14 cellular contexts compared by ENCODE assay signal in the genomic region with DNA sequence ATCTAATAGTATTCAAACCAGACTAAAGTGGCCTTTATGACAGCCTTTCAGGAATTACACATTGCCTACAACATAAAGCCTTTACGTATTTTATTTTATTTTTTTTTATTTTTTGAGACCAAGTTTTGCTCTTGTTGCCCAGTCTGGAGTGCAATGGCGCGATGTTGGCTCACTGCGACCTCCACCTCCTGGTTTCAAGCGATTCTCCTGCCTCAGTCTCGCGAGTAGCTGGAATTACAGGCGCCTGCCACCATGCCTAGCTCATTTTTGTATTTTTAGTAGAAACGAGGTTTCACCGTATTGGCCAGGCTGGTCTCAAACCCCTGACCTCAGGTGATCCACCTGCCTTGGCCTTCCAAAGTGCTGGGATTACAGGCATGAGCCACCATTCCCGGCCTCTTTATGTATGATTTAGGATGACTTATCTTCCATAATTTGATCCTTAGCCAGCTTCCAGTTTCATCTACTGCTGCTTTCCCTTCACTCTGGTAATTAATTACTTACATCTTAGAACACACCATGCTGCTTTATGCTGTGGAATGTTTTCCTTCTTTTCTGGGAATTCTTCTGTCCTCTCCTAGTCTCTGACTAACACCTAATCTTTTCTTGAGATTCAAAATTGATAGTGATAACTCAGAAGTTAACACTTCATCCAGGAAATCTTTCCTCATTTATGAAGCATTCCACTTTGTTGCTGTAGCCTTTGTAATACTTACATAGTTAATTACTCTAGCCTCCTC. TPM values are rescaled to one million over a fixed set of nuclear protein-coding genes. Genes with fewer than 3 reads are reported as not detected.
DNase-seq lines count a peak whose midpoint lies in the region; ATAC-seq and TF ChIP-seq lines count a peak whose summit lies in the region.
"Had no signal": no experiment of that assay in that cellular context is flagged by ENCODE, and none has a peak within 500 bp of the region (broad histone marks: within the 10 kb centered on the region; RNA-seq: fewer than 3 reads in every experiment).

No MANE protein-coding gene starts in this region.

- H3K27ac ChIP-seq in IMR-90 (ENCODE audit: insufficient read depth, low read length) (no peak overlapping the region), neural cell (ENCODE audit: low read length) (no peak overlapping the region), RWPE1 (no peak overlapping the region)
- H3K27ac ChIP-seq: tibial artery had no signal

- H2AK5ac ChIP-seq in IMR-90 (ENCODE audit: low read depth, low read length): no peak overlapping the region

- TSS peak; percentile 12 for BruUV-seq in IMR-90 (replicated peaks; lab: Mats Ljungman, UMichigan)

- peaks cover 5% of the 10 kb centered on the region; the same call in 1 of the 2 replicates for H3K36me3 ChIP-seq in IMR-90 (ENCODE audit: control insufficient read depth, insufficient read depth, low read length)
- no peaks in the 10 kb centered on the region for H3K36me3 ChIP-seq in neural cell (ENCODE audit: insufficient read depth, low read length)

- no peak overlapping the region for H4K91ac ChIP-seq in IMR-90 (ENCODE audit: insufficient read depth, low read depth, low read length)

- H2BK20ac ChIP-seq in IMR-90 (ENCODE audit: low read depth, low read length): no peak overlapping the region

- H3K56ac ChIP-seq in IMR-90 (ENCODE audit: extremely low read depth, insufficient read depth, low read length): no peak overlapping the region

- no peak for TF ChIP-seq CTCF in IMR-90 (conservative IDR thresholded peaks at IDR 0.05; ENCODE audit: low read depth, low read length)
- TF ChIP-seq CTCF in neural cell (IDR thresholded peaks at IDR 0.05; ENCODE audit: poor library complexity, severe bottlenecking): no peak
- TF ChIP-seq CTCF in RWPE1 (conservative IDR thresholded peaks at IDR 0.05; ENCODE audit: low read depth): no peak

- no peak overlapping the region for H2BK15ac ChIP-seq in IMR-90 (ENCODE audit: low read depth, low read length)

- no peak overlapping the region for H4K5ac ChIP-seq in IMR-90 (ENCODE audit: low read depth, low read length)

- no peaks in the 10 kb centered on the region for H3F3A ChIP-seq in neural cell (ENCODE audit: insufficient read depth, low read length, poor library complexity, severe bottlenecking)

- H3K4ac ChIP-seq in IMR-90 (ENCODE audit: low read depth, low read length): no peak overlapping the region

- H2BK120ac ChIP-seq in IMR-90 (ENCODE audit: low read depth, low read length): no peak overlapping the region

- H3K9me2 ChIP-seq in neural cell (ENCODE audit: insufficient read depth, low read length): no peaks in the 10 kb centered on the region

- peaks cover 5 to 24% of the 10 kb centered on the region in 2 experiments; a peak in 3 of 4 replicates for H3K79me1 ChIP-seq in IMR-90 (ENCODE audit: low read depth in 1 of 2, low read length in 2 of 2)

- H3K18ac ChIP-seq in IMR-90 (ENCODE audit: low read depth, low read length): no peak overlapping the region

- POLR2A ChIA-PET in IMR-90 (lab: Charles Lee; ENCODE audit: unreplicated experiment): no interaction called here
- POLR2A ChIA-PET in RWPE1 (lab: Yijun Ruan, JAX; ENCODE audit: low non-redundant PET): no interaction called here

- no peak overlapping the region for H2AK9ac ChIP-seq in IMR-90 (replicated peaks; ENCODE audit: low read depth, low read length, poor library complexity)

- H3K79me2 ChIP-seq in neural cell (replicated peaks; ENCODE audit: insufficient read depth, low read length): peaks cover 43% of the 10 kb centered on the region

- no peak overlapping the region for H3K4me3 ChIP-seq in IMR-90 (ENCODE audit: insufficient read depth, low read depth, low read length)
- peak overlapping the region; percentile 77 for H3K4me3 ChIP-seq in neural cell (ENCODE audit: low read length)
- H3K4me3 ChIP-seq: esophagus muscularis mucosa had no signal

- H4K8ac ChIP-seq in IMR-90 (ENCODE audit: low read depth in 2 of 2, low read length in 2 of 2): no peak overlapping the region

- in situ Hi-C loops in IMR-90 (cut with MboI; ENCODE audit: low sequenced_read_pairs): no loop called here

- H4K20me1 ChIP-seq in IMR-90 (ENCODE audit: insufficient read depth, low read length) (peaks cover 20% of the 10 kb centered on the region), neural cell (ENCODE audit: insufficient read depth) (no peaks in the 10 kb centered on the region)

- TF ChIP-seq RAD21 in IMR-90 (IDR thresholded peaks at IDR 0.05; ENCODE audit: low read length) (no peak), neural cell (conservative IDR thresholded peaks at IDR 0.05) (no peak)

- no peak for TF ChIP-seq EP300 in neural cell (conservative IDR thresholded peaks at IDR 0.05; ENCODE audit: poor library complexity, severe bottlenecking)

- H3K9me3 ChIP-seq in IMR-90 (ENCODE audit: control insufficient read depth, insufficient read depth, low read length) (no peaks in the 10 kb centered on the region), neural cell (ENCODE audit: low read length) (no peaks in the 10 kb centered on the region)
- H3K9me3 ChIP-seq: esophagus muscularis mucosa, tibial artery had no signal

- no peaks in the 10 kb centered on the region for H3K9me3 Mint-ChIP-seq in T-helper 2 cell treated with Interferon-gamma antibody and Interleukin-4, amounts not matched to agents 5 μg/mL and 100 μg/mL, for 36 hours
- H3K9me3 Mint-ChIP-seq in activated naive CD8-positive, alpha-beta T cell treated with anti-CD3 and anti-CD28 coated beads, Interleukin-2, amount 50 U/mL, for 24 hours: no peaks in the 10 kb centered on the region

- TF ChIP-seq POLR2A in IMR-90 (IDR thresholded peaks at IDR 0.05; ENCODE audit: low read depth, low read length): no peak

- dilution Hi-C loops in IMR-90 (cut with HindIII; ENCODE audit: low sequenced_read_pairs, unreplicated experiment): no loop called here

- peaks cover 16% of the 10 kb centered on the region for H3K4me1 Mint-ChIP-seq in T-helper 2 cell treated with Interferon-gamma antibody and Interleukin-4, amounts not matched to agents 5 μg/mL and 100 μg/mL, for 36 hours (ENCODE audit: low read depth)
- peaks cover 32% of the 10 kb centered on the region for H3K4me1 Mint-ChIP-seq in activated naive CD8-positive, alpha-beta T cell treated with anti-CD3 and anti-CD28 coated beads, Interleukin-2, amount 50 U/mL, for 24 hours

- H3K27ac Mint-ChIP-seq in T-helper 2 cell treated with Interferon-gamma antibody and Interleukin-4, amounts not matched to agents 5 μg/mL and 100 μg/mL, for 36 hours: peak overlapping the region; percentile 38
- no peak overlapping the region for H3K27ac Mint-ChIP-seq in activated naive CD8-positive, alpha-beta T cell treated with anti-CD3 and anti-CD28 coated beads, Interleukin-2, amount 50 U/mL, for 24 hours

- intact Hi-C loops in IMR-90 (cut with micrococcal nuclease): no loop called here

- no peak for DNase-seq in T-helper 2 cell treated with Interferon-gamma antibody and Interleukin-4, amounts not matched to agents 5 μg/mL and 100 μg/mL, for 36 hours (ENCODE audit: low spot score)
- DNase-seq in T-helper 2 cell (no peak), IMR-90 (no peak), NCI-H1694 (lab: John Stamatoyannopoulos, UW) (no peak), NCI-H510A (lab: John Stamatoyannopoulos, UW) (no peak), RWPE1 (ENCODE audit: low spot score) (no peak)
- DNase-seq in activated naive CD8-positive, alpha-beta T cell treated with anti-CD3 and anti-CD28 coated beads, Interleukin-2, amount 50 U/mL, for 24 hours: no peak
- DNase-seq: DMS 273 treated with DMSO at 0.1 percent for 48 hours; hippocampal formation; NCI-H1694 treated with DMSO at 0.1 percent for 48 hours; stimulated activated CD4-positive, alpha-beta T cell treated with anti-CD3 and anti-CD28 coated beads, Interleukin-12 subunit alpha, Interleukin-12 subunit beta, amount 100 ng/mL, for 4 hours; tibial artery had no signal

- H2AFZ ChIP-seq in IMR-90 (replicated peaks; ENCODE audit: low read length, poor library complexity): no peak overlapping the region
- no peak overlapping the region for H2AFZ ChIP-seq in neural cell (ENCODE audit: low read depth, low read length)

- no peak overlapping the region for H3K23ac ChIP-seq in IMR-90 (ENCODE audit: low read depth, low read length)

- no peaks in the 10 kb centered on the region for H3K9me1 ChIP-seq in IMR-90 (ENCODE audit: insufficient read depth, low read length)

- peaks cover 23% of the 10 kb centered on the region for H3K36me3 Mint-ChIP-seq in T-helper 2 cell treated with Interferon-gamma antibody and Interleukin-4, amounts not matched to agents 5 μg/mL and 100 μg/mL, for 36 hours (ENCODE audit: low read depth)
- peaks cover 29% of the 10 kb centered on the region for H3K36me3 Mint-ChIP-seq in activated naive CD8-positive, alpha-beta T cell treated with anti-CD3 and anti-CD28 coated beads, Interleukin-2, amount 50 U/mL, for 24 hours (ENCODE audit: low read depth)

- H3K14ac ChIP-seq in IMR-90 (replicated peaks; ENCODE audit: low read depth, low read length): no peak overlapping the region

- CTCF ChIA-PET in IMR-90 (lab: Yijun Ruan, JAX) (no interaction called here), RWPE1 (lab: Yijun Ruan, JAX) (no interaction called here)

- H2BK5ac ChIP-seq in IMR-90 (ENCODE audit: low read depth, low read length, poor library complexity, severe bottlenecking): no peak overlapping the region

- H3K4me3 Mint-ChIP-seq in T-helper 2 cell treated with Interferon-gamma antibody and Interleukin-4, amounts not matched to agents 5 μg/mL and 100 μg/mL, for 36 hours: peak overlapping the region; percentile 97
- peak overlapping the region; percentile 97 for H3K4me3 Mint-ChIP-seq in activated naive CD8-positive, alpha-beta T cell treated with anti-CD3 and anti-CD28 coated beads, Interleukin-2, amount 50 U/mL, for 24 hours

- WGBS in IMR-90 (ENCODE audit: extremely low coverage in 2 of 2, insufficient read length in 1 of 2), 2 experiments: 100% methylated on average over 6 of the region's 11 CpGs; no CpG with 5 or more reads in 1 of the 2 experiments

- ATAC-seq in IMR-90 (ENCODE audit: low read depth): no peak
- ATAC-seq in activated naive CD8-positive, alpha-beta T cell treated with anti-CD3 and anti-CD28 coated beads, Interleukin-2, amount 50 U/mL, for 24 hours: no peak

- H3K4me2 ChIP-seq in IMR-90 (ENCODE audit: low read depth, low read length) (no peak overlapping the region), neural cell (ENCODE audit: low read length) (no peak overlapping the region)

- no peaks in the 10 kb centered on the region for H3K27me3 Mint-ChIP-seq in T-helper 2 cell treated with Interferon-gamma antibody and Interleukin-4, amounts not matched to agents 5 μg/mL and 100 μg/mL, for 36 hours (ENCODE audit: low read depth)
- no peaks in the 10 kb centered on the region for H3K27me3 Mint-ChIP-seq in activated naive CD8-positive, alpha-beta T cell treated with anti-CD3 and anti-CD28 coated beads, Interleukin-2, amount 50 U/mL, for 24 hours

- H3K4me1 ChIP-seq in IMR-90 (ENCODE audit: control insufficient read depth, insufficient read depth, low read length): no peaks in the 10 kb centered on the region

- no peaks in the 10 kb centered on the region for H3K27me3 ChIP-seq in IMR-90 (ENCODE audit: control insufficient read depth, insufficient read depth, low read length)
- no peaks in the 10 kb centered on the region for H3K27me3 ChIP-seq in neural cell (ENCODE audit: insufficient read depth, low read depth, low read length)
- H3K27me3 ChIP-seq: esophagus muscularis mucosa, tibial artery had no signal

- no peak overlapping the region for H3K9ac ChIP-seq in IMR-90 (ENCODE audit: low read depth, low read length)
- no peak overlapping the region for H3K9ac ChIP-seq in neural cell (ENCODE audit: low read length)

RNA-seq across cellular contexts. Expression of a gene that starts 2.6 kb away (rescaled TPM):
- 11.5 and 25.8 TPM in 2 replicates for total RNA-seq in IMR-90 (2012; rRNA removed)
- polyA plus RNA-seq in IMR-90 (2012; rRNA removed) (26.7 and 32.4 TPM in 2 replicates), neural cell (41.7 and 42.4 TPM in 2 replicates)
- 5.0 and 6.3 TPM in 2 replicates for polyA plus RNA-seq in IMR-90 (2012; cell fraction: cytosol; rRNA removed)
- 4.2 and 22.0 TPM in 2 replicates for polyA plus RNA-seq in IMR-90 (2012; cell fraction: nucleus; rRNA removed; ENCODE audit: low replicate concordance)
- 44.1 and 57.2 TPM in 2 replicates for polyA minus RNA-seq in neural cell
